In genomic region chr1:156706647-156707008, GRCh38 we compare ENCODE assay signal across 8 cellular contexts. TPM values are rescaled to one million over a fixed set of nuclear protein-coding genes. Genes with fewer than 3 reads are reported as not detected.
A peak's percentile ranks its signal among the peaks of the same experiment; 100 is the strongest.
DNase-seq lines count a peak whose midpoint lies in the region; ATAC-seq and TF ChIP-seq lines count a peak whose summit lies in the region.

No MANE protein-coding gene starts in this region.

- no peaks in the 10 kb centered on the region for H4K20me1 ChIP-seq in MM.1S (ENCODE audit: insufficient read depth, low read length)

- H3K4me2 ChIP-seq in MM.1S (ENCODE audit: low read depth, low read length) = peak overlapping the region; percentile 96

- peak; percentile 35 to 40 for ATAC-seq in lower lobe of right lung
- peak; percentile 30 for ATAC-seq in upper lobe of right lung
- ATAC-seq in HG03457 (IDR thresholded peaks at IDR 0.05; ENCODE audit: unreplicated experiment) = no peak

- H3F3A ChIP-seq in MM.1S (ENCODE audit: insufficient read depth, low read length) = no peaks in the 10 kb centered on the region; the same call in 1 of the 2 replicates

- H3K4me3 ChIP-seq in BE2C (ENCODE audit: low read depth, low read length) = peak overlapping the region; percentile 62
- H3K4me3 ChIP-seq in MM.1S (ENCODE audit: low read length) = peak overlapping the region; percentile 54
- H3K4me3 ChIP-seq in lower lobe of right lung = peak overlapping the region; percentile 47
- H3K4me3 ChIP-seq in upper lobe of right lung = peak overlapping the region; percentile 48

- peak overlapping the region; percentile 59 for H2AFZ ChIP-seq in MM.1S (ENCODE audit: low read length)

- H3K4me1 ChIP-seq in BE2C = peaks cover 60% of the 10 kb centered on the region
- peaks cover 16% of the 10 kb centered on the region for H3K4me1 ChIP-seq in MM.1S (ENCODE audit: low read length)
- H3K4me1 ChIP-seq in lower lobe of right lung = peaks cover 38% of the 10 kb centered on the region
- H3K4me1 ChIP-seq in upper lobe of right lung = peaks cover 27% of the 10 kb centered on the region

- H3K9me3 ChIP-seq in BE2C (no peaks in the 10 kb centered on the region), MM.1S (replicated peaks; ENCODE audit: insufficient read depth, low read length) (no peaks in the 10 kb centered on the region), lower lobe of right lung (no peaks in the 10 kb centered on the region), upper lobe of right lung (no peaks in the 10 kb centered on the region)

- H3K79me2 ChIP-seq in MM.1S (ENCODE audit: low read length) = no peaks in the 10 kb centered on the region

- no peak for TF ChIP-seq CTCF in BE2C (IDR thresholded peaks at IDR 0.05; ENCODE audit: low read depth, low read length)
- no peak for TF ChIP-seq CTCF in MM.1S (IDR thresholded peaks at IDR 0.05; ENCODE audit: low read length)
- no peak for TF ChIP-seq CTCF in lower lobe of right lung (IDR thresholded peaks at IDR 0.05)
- TF ChIP-seq CTCF in upper lobe of right lung (IDR thresholded peaks at IDR 0.05) = no peak

- H3K27me3 ChIP-seq in BE2C (peaks cover 7% of the 10 kb centered on the region), MM.1S (replicated peaks; ENCODE audit: insufficient read depth, low read length) (peaks cover 57% of the 10 kb centered on the region), lower lobe of right lung (ENCODE audit: low read depth) (peaks cover 42% of the 10 kb centered on the region), upper lobe of right lung (peaks cover 40% of the 10 kb centered on the region)

- no peak overlapping the region for H3K9ac ChIP-seq in MM.1S (ENCODE audit: low read length)

- H3K27ac ChIP-seq in MM.1S (ENCODE audit: low read length) (no peak overlapping the region), cingulate gyrus (ENCODE audit: low read depth, low read length) (peak overlapping the region; percentile 65), lower lobe of right lung (peak overlapping the region; percentile 64), upper lobe of right lung (peak overlapping the region; percentile 44)

- DNase-seq in BE2C (peak; percentile 40), MM.1S (no peak), lower lobe of right lung (peak; percentile 53), upper lobe of right lung (no peak), NK-92 (lab: John Stamatoyannopoulos, UW; ENCODE audit: unreplicated experiment) (no peak), SHP77 treated with DMSO at 0.1 percent for 48 hours (lab: John Stamatoyannopoulos, UW) (no peak)

- H3K36me3 ChIP-seq in BE2C (no peaks in the 10 kb centered on the region), MM.1S (replicated peaks; ENCODE audit: insufficient read depth, low read length) (no peaks in the 10 kb centered on the region), lower lobe of right lung (no peaks in the 10 kb centered on the region), upper lobe of right lung (no peaks in the 10 kb centered on the region)

- intact Hi-C loops in lower lobe of right lung (cut with DNase I) = no loop called here
- intact Hi-C loops in upper lobe of right lung (cut with DNase I) = no loop called here

- H3K9me2 ChIP-seq in MM.1S (replicated peaks; ENCODE audit: insufficient read depth, low read length) = no peaks in the 10 kb centered on the region

RNA-seq across cellular contexts. Expression of gene CRABP2, which starts 1.2 kb away (rescaled TPM):
- 39.0 TPM for polyA plus RNA-seq in BE2C (2012; ENCODE audit: insufficient read depth, insufficient read length, low read depth)
- 2.1 TPM for total RNA-seq in lower lobe of right lung
- total RNA-seq in upper lobe of right lung = 1.4 TPM

RNA-seq across cellular contexts. Expression of gene METTL25B, which starts 21.6 kb away (rescaled TPM):
- 47.1 TPM for polyA plus RNA-seq in BE2C (2012; ENCODE audit: insufficient read depth, insufficient read length, low read depth)
- 41.0 TPM for total RNA-seq in lower lobe of right lung
- 42.4 TPM for total RNA-seq in upper lobe of right lung

RNA-seq across cellular contexts. Expression of gene ISG20L2, which starts 21.9 kb away (rescaled TPM):
- polyA plus RNA-seq in BE2C (2012; ENCODE audit: insufficient read depth, insufficient read length, low read depth) = 100 TPM
- 22.6 TPM for total RNA-seq in lower lobe of right lung
- total RNA-seq in upper lobe of right lung = 28.3 TPM

RNA-seq across cellular contexts. Expression of gene NES, which starts 29.4 kb away (rescaled TPM):
- 22.3 TPM for polyA plus RNA-seq in BE2C (2012; ENCODE audit: insufficient read depth, insufficient read length, low read depth)
- total RNA-seq in lower lobe of right lung (39.8 TPM), upper lobe of right lung (54.7 TPM)

RNA-seq across cellular contexts. Expression of gene MRPL24, which starts 34.3 kb away (rescaled TPM):
- 264 TPM for polyA plus RNA-seq in BE2C (2012; ENCODE audit: insufficient read depth, insufficient read length, low read depth)
- total RNA-seq in lower lobe of right lung = 43.7 TPM
- 41.8 TPM for total RNA-seq in upper lobe of right lung

Comparison
In these comparisons a context has a peak if more than half of its experiments do, and no peak if none do; other contexts are left out.
1. DNase-seq: peak in BE2C (single experiment) and lower lobe of right lung (single experiment); none in MM.1S (single experiment), upper lobe of right lung (single experiment), NK-92 (single experiment) and SHP77 treated with DMSO at 0.1 percent for 48 hours (single experiment).
2. Peak in every context shown above with its lines, with median percentiles within 50 percentile points of each other: H3K4me3 ChIP-seq.